8 cellular contexts compared by ENCODE assay signal in the genomic region with DNA sequence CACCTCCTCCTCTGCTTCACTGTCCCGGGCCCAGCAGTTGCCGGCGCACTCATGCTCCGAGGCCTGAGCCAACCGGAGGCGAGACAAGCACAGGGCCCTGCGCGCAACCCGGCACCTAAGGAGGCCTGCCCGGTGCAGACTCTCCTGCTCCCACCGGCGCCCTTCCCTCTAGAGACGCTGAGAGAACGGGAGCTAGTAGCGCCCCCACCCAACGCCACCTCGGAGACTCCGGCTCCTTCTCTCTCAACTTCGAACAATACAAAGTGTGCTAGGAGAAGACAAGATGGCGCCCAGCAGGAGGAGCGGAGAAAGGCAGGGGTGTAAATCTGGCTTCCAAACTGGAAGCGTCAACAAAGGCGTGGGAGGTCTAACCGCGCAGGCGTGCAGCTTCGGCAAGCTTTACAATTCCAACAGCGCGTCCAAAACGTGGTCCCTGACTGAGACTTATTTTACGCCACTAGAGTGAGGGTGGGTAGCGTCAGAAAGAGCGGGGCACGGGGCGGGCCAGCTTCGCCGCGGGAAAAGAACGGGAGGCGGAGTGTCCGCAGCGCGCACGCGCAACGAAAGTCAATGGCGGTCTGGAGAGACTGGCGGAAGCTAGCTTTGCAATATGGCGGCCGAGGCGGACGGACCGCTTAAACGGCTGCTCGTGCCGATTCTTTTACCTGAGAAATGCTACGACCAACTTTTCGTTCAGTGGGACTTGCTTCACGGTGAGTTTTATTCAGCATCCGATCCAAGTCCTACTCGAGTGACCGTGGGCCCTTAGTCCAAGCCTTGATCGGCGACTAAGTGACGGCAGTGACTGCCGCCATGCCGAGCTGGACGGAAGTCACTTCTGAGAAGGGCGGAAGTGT. TPM values are rescaled to one million over a fixed set of nuclear protein-coding genes. Genes with fewer than 3 reads are reported as not detected.
DNase-seq lines count a peak whose midpoint lies in the region; TF ChIP-seq lines count a peak whose summit lies in the region.

A gene (plus strand): TSS at position 600 of the 857 bp plus-strand sequence. CDS start 11 bp downstream, at position 611.

- peaks cover 4% of the 10 kb centered on the region for H3K27me3 Mint-ChIP-seq in nephron (ENCODE audit: low read depth)
- no peaks in the 10 kb centered on the region for H3K27me3 Mint-ChIP-seq in stimulated activated naive CD8-positive, alpha-beta T cell treated with anti-CD3 and anti-CD28 coated beads, Interleukin-15, Interleukin-2, amounts not matched to agents 100 ng/mL and 50 ng/mL, for 24 hours

- peak within 1 kb of the TSS; percentile 94 for H3K4me3 ChIP-seq in fibroblast of pulmonary artery (replicated peaks; ENCODE audit: low read depth, low read length)

- peaks cover 58% of the 10 kb centered on the region for H3K4me1 Mint-ChIP-seq in nephron
- H3K4me1 Mint-ChIP-seq in stimulated activated naive CD8-positive, alpha-beta T cell treated with anti-CD3 and anti-CD28 coated beads, Interleukin-15, Interleukin-2, amounts not matched to agents 100 ng/mL and 50 ng/mL, for 24 hours (ENCODE audit: low read depth), result peaks cover 69% of the 10 kb centered on the region

- H3K4me3 Mint-ChIP-seq in nephron, result peak within 1 kb of the TSS; percentile 95 to 98 (median 97)
- peak within 1 kb of the TSS; percentile 92 for H3K4me3 Mint-ChIP-seq in stimulated activated naive CD8-positive, alpha-beta T cell treated with anti-CD3 and anti-CD28 coated beads, Interleukin-15, Interleukin-2, amounts not matched to agents 100 ng/mL and 50 ng/mL, for 24 hours

- TF ChIP-seq CTCF in fibroblast of pulmonary artery (IDR thresholded peaks at IDR 0.05; ENCODE audit: low read length, missing control alignments) (no peak), nephron (IDR thresholded peaks at IDR 0.05; ENCODE audit: unreplicated experiment in 3 of 3) (no peak)

- no peaks in the 10 kb centered on the region for H3K9me3 Mint-ChIP-seq in nephron
- no peaks in the 10 kb centered on the region for H3K9me3 Mint-ChIP-seq in stimulated activated naive CD8-positive, alpha-beta T cell treated with anti-CD3 and anti-CD28 coated beads, Interleukin-15, Interleukin-2, amounts not matched to agents 100 ng/mL and 50 ng/mL, for 24 hours

- DNase-seq in Daoy (ENCODE audit: low read depth) (peak; percentile 98), GOT3 (lab: John Stamatoyannopoulos, UW) (peak; percentile 85), M059J (ENCODE audit: low read depth) (peak; percentile 90), SHP77 (lab: John Stamatoyannopoulos, UW) (peak; percentile 98), fibroblast of pulmonary artery (ENCODE audit: low read depth) (peak; percentile 99)
- peak; percentile 93 for DNase-seq in activated effector memory CD4-positive, alpha-beta T cell treated with Interleukin-2 at 50 U/mL for 16 hours

- peak within 1 kb of the TSS; percentile 100 for H3K27ac Mint-ChIP-seq in nephron
- peak within 1 kb of the TSS; percentile 100 for H3K27ac Mint-ChIP-seq in stimulated activated naive CD8-positive, alpha-beta T cell treated with anti-CD3 and anti-CD28 coated beads, Interleukin-15, Interleukin-2, amounts not matched to agents 100 ng/mL and 50 ng/mL, for 24 hours

- H3K36me3 Mint-ChIP-seq in nephron (ENCODE audit: low read depth), result peaks cover 42% of the 10 kb centered on the region
- peaks cover 59% of the 10 kb centered on the region for H3K36me3 Mint-ChIP-seq in stimulated activated naive CD8-positive, alpha-beta T cell treated with anti-CD3 and anti-CD28 coated beads, Interleukin-15, Interleukin-2, amounts not matched to agents 100 ng/mL and 50 ng/mL, for 24 hours (ENCODE audit: low read depth)

RNA-seq across cellular contexts. Expression of the gene that starts here (rescaled TPM):
- total RNA-seq in Daoy (2014; rRNA removed; shearing (Covaris generic)), result 183 and 266 TPM in 2 replicates
- 216 and 398 TPM in 2 replicates for total RNA-seq in M059J (2014; rRNA removed; shearing (Covaris generic))

Comparison
In these comparisons a context has a peak if more than half of its experiments do, and no peak if none do; other contexts are left out.
1. Peak in every context shown above with its lines: DNase-seq and H3K4me3 ChIP-seq.